8 cellular contexts compared by ENCODE assay signal in genomic region chr13:102799544-102800144, GRCh38. TPM values are rescaled to one million over a fixed set of nuclear protein-coding genes. Genes with fewer than 3 reads are reported as not detected.
DNase-seq lines count a peak whose midpoint lies in the region; ATAC-seq and TF ChIP-seq lines count a peak whose summit lies in the region.

No MANE protein-coding gene starts in this region.

- peak overlapping the region; percentile 55 to 87 (median 83) for H3K27ac ChIP-seq in stomach

- peak; percentile 12 for ATAC-seq in HG02885 (IDR thresholded peaks at IDR 0.05; ENCODE audit: poor library complexity, unreplicated experiment)
- ATAC-seq in left colon, result peak; percentile 26

- intact Hi-C loops in left colon (cut with DNase I, micrococcal nuclease), result no loop called here
- intact Hi-C loops in stomach (cut with DNase I; ENCODE audit: low total_unique reads), result no loop called here

- no peak for TF ChIP-seq EP300 in stomach (IDR thresholded peaks at IDR 0.05)

- H3K9me3 ChIP-seq in stomach, result no peaks in the 10 kb centered on the region

- DNase-seq in stimulated activated CD4-positive, alpha-beta T cell treated with anti-CD3 and anti-CD28 coated beads, Interleukin-4, amount 100 ng/mL, for 24 hours, result peak; percentile 4
- no peak for DNase-seq in stimulated activated CD4-positive, alpha-beta T cell treated with anti-CD3 and anti-CD28 coated beads, Interleukin-4, amount 100 ng/mL, for 4 hours
- DNase-seq in RPMI7951 (ENCODE audit: low read depth) (peak; percentile 32), chondrocyte (ENCODE audit: low spot score) (no peak), left colon (peak; percentile 27 to 39), stomach (peak; percentile 29), 8988T (no peak)

- no peak for TF ChIP-seq POLR2A in stomach (IDR thresholded peaks at IDR 0.05)

- no peaks in the 10 kb centered on the region for H3K27me3 ChIP-seq in stomach

- peak overlapping the region; percentile 79 to 90 (median 87) for H3K4me3 ChIP-seq in stomach

- peaks cover 1% of the 10 kb centered on the region for H3K36me3 Mint-ChIP-seq in chondrocyte (ENCODE audit: low read depth)

- peaks cover 5 to 47% (median 34%) of the 10 kb centered on the region in 4 donors for H3K4me1 ChIP-seq in stomach

- H3K36me3 ChIP-seq in stomach, result peaks cover 0 to 4% (median 0%) of the 10 kb centered on the region in 4 donors

- H3K9me3 Mint-ChIP-seq in chondrocyte (ENCODE audit: low read depth), result no peaks in the 10 kb centered on the region

- no peak for TF ChIP-seq CTCF in chondrocyte (IDR thresholded peaks at IDR 0.05)
- TF ChIP-seq CTCF in stomach (IDR thresholded peaks at IDR 0.05), result no peak

- H3K4me3 Mint-ChIP-seq in chondrocyte (ENCODE audit: unreplicated experiment), result peak overlapping the region; percentile 84

- 0 to 1% (median 0%) methylated on average over 12 to 52 of the region's 52 CpGs for WGBS in stomach, 5 donors

- no peaks in the 10 kb centered on the region for H3K27me3 Mint-ChIP-seq in chondrocyte (ENCODE audit: low read depth)

- peaks cover 35% of the 10 kb centered on the region for H3K4me1 Mint-ChIP-seq in chondrocyte (ENCODE audit: low read depth)

- H3K27ac Mint-ChIP-seq in chondrocyte (ENCODE audit: unreplicated experiment), result peak overlapping the region; percentile 88

RNA-seq across cellular contexts. Expression of gene BIVM, which starts 0.7 kb away (rescaled TPM):
- 9.2 and 13.3 TPM in 2 replicates for total RNA-seq in RPMI7951 (2014; rRNA removed; shearing (Covaris generic))
- total RNA-seq in chondrocyte (22.7 to 37.7 TPM (median 24.0 TPM) in 3 replicates), left colon (10 to 100 TPM; 14.9 to 15.1 TPM), stomach (10 to 100 TPM in 4 of 5 donors, 1 to 10 TPM in 1; 2.6 to 82.9 (median 23.6) TPM)
- polyA plus RNA-seq in stomach, result 10 to 100 TPM in 1 of 3 donors, 1 to 10 TPM in 2; 8.3 to 16.3 (median 8.8) TPM

RNA-seq across cellular contexts. Expression of gene POGLUT2, which starts 0.9 kb away (rescaled TPM):
- total RNA-seq in RPMI7951 (2014; rRNA removed; shearing (Covaris generic)), result 19.9 and 22.5 TPM in 2 replicates
- total RNA-seq in chondrocyte, result 37.3 to 45.8 TPM (median 39.1 TPM) in 3 replicates
- total RNA-seq in left colon, result 1 to 10 TPM in 1 of 2 donors, under 1 TPM in 1; 0.79 to 1.1 TPM
- 10 to 100 TPM in 2 of 5 donors, 1 to 10 TPM in 1, under 1 TPM in 1, not detected in 1; 0.58 to 48.2 (median 7.6) TPM for total RNA-seq in stomach
- polyA plus RNA-seq in stomach, result 1 to 10 TPM; 1.6 to 2.2 (median 1.7) TPM

RNA-seq across cellular contexts. Expression of gene TEX30, which starts 26.1 kb away (rescaled TPM):
- total RNA-seq in RPMI7951 (2014; rRNA removed; shearing (Covaris generic)), result 56.6 and 59.6 TPM in 2 replicates
- total RNA-seq in chondrocyte, result 10.6 to 11.1 TPM (median 11.0 TPM) in 3 replicates
- 1 to 10 TPM; 3.8 to 4.0 TPM for total RNA-seq in left colon
- 10 to 100 TPM in 3 of 5 donors, 1 to 10 TPM in 1, not detected in 1; 8.9 to 50.7 (median 11.9) TPM for total RNA-seq in stomach
- 10 to 100 TPM in 2 of 3 donors, 1 to 10 TPM in 1; 8.6 to 12.2 (median 10.4) TPM for polyA plus RNA-seq in stomach

RNA-seq across cellular contexts. Expression of gene ERCC5, which starts 46.2 kb away (rescaled TPM):
- 35.4 and 37.6 TPM in 2 replicates for total RNA-seq in RPMI7951 (2014; rRNA removed; shearing (Covaris generic))
- total RNA-seq in chondrocyte, result 41.0 to 63.4 TPM (median 51.1 TPM) in 3 replicates
- total RNA-seq in left colon, result 10 to 100 TPM; 54.1 to 66.1 TPM
- 100 to 1,000 TPM in 3 of 5 donors, 10 to 100 TPM in 2; 42.9 to 348 (median 105) TPM for total RNA-seq in stomach
- 10 to 100 TPM; 36.7 to 61.2 (median 51.5) TPM for polyA plus RNA-seq in stomach

Comparison
In these comparisons a context has a peak if more than half of its experiments do, and no peak if none do; other contexts are left out.
1. DNase-seq: peak in stimulated activated CD4-positive, alpha-beta T cell treated with anti-CD3 and anti-CD28 coated beads, Interleukin-4, amount 100 ng/mL, for 24 hours (single experiment), RPMI7951 (single experiment), left colon (2 of 2) and stomach (single experiment); none in stimulated activated CD4-positive, alpha-beta T cell treated with anti-CD3 and anti-CD28 coated beads, Interleukin-4, amount 100 ng/mL, for 4 hours (0 of 2), chondrocyte (single experiment) and 8988T (single experiment).